In genomic region chr20:34824861-34825529, GRCh38 we compare ENCODE assay signal across 8 cellular contexts. TPM values are rescaled to one million over a fixed set of nuclear protein-coding genes. Genes with fewer than 3 reads are reported as not detected.
A peak's percentile ranks its signal among the peaks of the same experiment; 100 is the strongest.
DNase-seq lines count a peak whose midpoint lies in the region; ATAC-seq and TF ChIP-seq lines count a peak whose summit lies in the region.

No MANE protein-coding gene starts in this region.

- DNase-seq in RPMI8226, result peak; percentile 80
- DNase-seq in activated gamma-delta T cell (lab: John Stamatoyannopoulos, UW), result peak; percentile 55
- no peak for DNase-seq in foreskin keratinocyte
- peak; percentile 89 for DNase-seq in neural progenitor cell (ENCODE audit: low spot score)

- H4K20me1 ChIP-seq in neural progenitor cell (ENCODE audit: low read depth), result peaks cover 35% of the 10 kb centered on the region

- H3F3A ChIP-seq in neural progenitor cell (ENCODE audit: low read depth), result peaks cover 14% of the 10 kb centered on the region

- peaks cover 49% of the 10 kb centered on the region for H3K79me2 ChIP-seq in neural progenitor cell (ENCODE audit: low read depth)

- H3K4me1 ChIP-seq in foreskin keratinocyte (peaks cover 21% of the 10 kb centered on the region), neural progenitor cell (peaks cover 6% of the 10 kb centered on the region), stomach smooth muscle (ENCODE audit: control insufficient read depth, insufficient read depth, low read length) (peaks cover 20% of the 10 kb centered on the region)

- H3K36me3 ChIP-seq in neural progenitor cell (no peaks in the 10 kb centered on the region), stomach smooth muscle (ENCODE audit: control insufficient read depth in 2 of 2, insufficient read depth in 2 of 2, low read length in 2 of 2) (no peaks in the 10 kb centered on the region)

- no peaks in the 10 kb centered on the region for H3K27me3 Mint-ChIP-seq in neural progenitor cell (ENCODE audit: insufficient read depth, low read depth)

- H3K9ac ChIP-seq in neural progenitor cell, result peak overlapping the region; percentile 36
- H3K9ac ChIP-seq in stomach smooth muscle (ENCODE audit: low read length in 2 of 2), result peak overlapping the region; percentile 71 to 94

- TF ChIP-seq CTCF in C4-2B (conservative IDR thresholded peaks at IDR 0.05), result no peak; the same call in 1 of the 2 replicates
- TF ChIP-seq CTCF in foreskin keratinocyte (conservative IDR thresholded peaks at IDR 0.05), result peak; percentile 13
- peak; percentile 35 for TF ChIP-seq CTCF in neural progenitor cell (IDR thresholded peaks at IDR 0.05)

- H3K4me1 Mint-ChIP-seq in neural progenitor cell, result peaks cover 14% of the 10 kb centered on the region

- no peaks in the 10 kb centered on the region for H3K9me3 ChIP-seq in neural progenitor cell (ENCODE audit: low read depth)
- H3K9me3 ChIP-seq in stomach smooth muscle (ENCODE audit: control insufficient read depth in 2 of 2, low read length in 2 of 2), result no peaks in the 10 kb centered on the region

- H3K4me3 ChIP-seq in neural progenitor cell (peak overlapping the region; percentile 66), stomach smooth muscle (ENCODE audit: low read length in 2 of 2) (peak overlapping the region; percentile 80 to 98)

- peak overlapping the region; percentile 99 for H3K27ac Mint-ChIP-seq in neural progenitor cell

- peaks cover 13% of the 10 kb centered on the region for H3K36me3 Mint-ChIP-seq in neural progenitor cell

- ATAC-seq in GM19351 (IDR thresholded peaks at IDR 0.05; ENCODE audit: unreplicated experiment) (peak; percentile 71), HG03520 (IDR thresholded peaks at IDR 0.05; ENCODE audit: unreplicated experiment) (peak; percentile 65), foreskin keratinocyte (peak; percentile 66)

- peaks cover 2% of the 10 kb centered on the region for H3K9me3 Mint-ChIP-seq in neural progenitor cell

- no peak overlapping the region for H2AFZ ChIP-seq in neural progenitor cell (replicated peaks)

- H3K27ac ChIP-seq in C4-2B (peak overlapping the region; percentile 91), foreskin keratinocyte (peak overlapping the region; percentile 76), neural progenitor cell (peak overlapping the region; percentile 73), stomach smooth muscle (ENCODE audit: low read length) (peak overlapping the region; percentile 53)

- H3K27me3 ChIP-seq in foreskin keratinocyte (peaks cover 9% of the 10 kb centered on the region), neural progenitor cell (no peaks in the 10 kb centered on the region), stomach smooth muscle (ENCODE audit: control insufficient read depth in 1 of 2, insufficient read depth in 2 of 2, low read length in 2 of 2) (no peaks in the 10 kb centered on the region)

- H3K4me2 ChIP-seq in neural progenitor cell, result peak overlapping the region; percentile 88

- H3K4me3 Mint-ChIP-seq in neural progenitor cell, result peak overlapping the region; percentile 100

RNA-seq across cellular contexts. Expression of gene NCOA6, which starts 0.5 kb away (rescaled TPM):
- total RNA-seq in foreskin keratinocyte, result 16.1 and 17.6 TPM in 2 replicates
- polyA plus RNA-seq in foreskin keratinocyte, result 12.2 and 18.1 TPM in 2 replicates
- total RNA-seq in neural progenitor cell (ENCODE audit: low replicate concordance), result 10.9 and 14.3 TPM in 2 replicates

RNA-seq across cellular contexts. Expression of gene GGT7, which starts 47.7 kb away (rescaled TPM):
- total RNA-seq in foreskin keratinocyte (4.3 and 5.7 TPM in 2 replicates), neural progenitor cell (ENCODE audit: low replicate concordance) (9.1 and 22.3 TPM in 2 replicates)
- 8.5 and 9.3 TPM in 2 replicates for polyA plus RNA-seq in foreskin keratinocyte

RNA-seq across cellular contexts. Expression of gene ACSS2, which starts 51.4 kb away (rescaled TPM):
- total RNA-seq in foreskin keratinocyte, result 131 and 169 TPM in 2 replicates
- 103 and 134 TPM in 2 replicates for polyA plus RNA-seq in foreskin keratinocyte
- 25.0 and 30.8 TPM in 2 replicates for total RNA-seq in neural progenitor cell (ENCODE audit: low replicate concordance)

Comparison
In these comparisons a context has a peak if more than half of its experiments do, and no peak if none do; other contexts are left out.
1. DNase-seq: peak in RPMI8226 (single experiment), activated gamma-delta T cell (single experiment) and neural progenitor cell (single experiment); none in foreskin keratinocyte (0 of 2).
2. Peak in every context shown above with its lines, with median percentiles within 50 percentile points of each other: H3K27ac ChIP-seq and ATAC-seq.